In genomic region chr15:99487337-99487730, GRCh38 we compare ENCODE assay signal across 8 cellular contexts.
DNase-seq lines count a peak whose midpoint lies in the region; ATAC-seq and TF ChIP-seq lines count a peak whose summit lies in the region.
"Had no signal": no experiment of that assay in that cellular context is flagged by ENCODE, and none has a peak within 500 bp of the region (broad histone marks: within the 10 kb centered on the region; RNA-seq: fewer than 3 reads in every experiment).

No MANE protein-coding gene starts in this region.

- TF ChIP-seq CTCF in GM23338 (conservative IDR thresholded peaks at IDR 0.05; ENCODE audit: low read depth in 2 of 2) (no peak), OCI-LY1 (IDR thresholded peaks at IDR 0.05; ENCODE audit: low read length) (no peak), endodermal cell (conservative IDR thresholded peaks at IDR 0.05) (no peak)

- H3K4me2 ChIP-seq in GM23338 = peak overlapping the region; percentile 93
- H3K4me2 ChIP-seq in OCI-LY1 (ENCODE audit: low read length) = peak overlapping the region; percentile 34; the same call in 1 of the 2 replicates
- peak overlapping the region; percentile 74 for H3K4me2 ChIP-seq in skeletal muscle satellite cell (ENCODE audit: low read length)

- no peaks in the 10 kb centered on the region; the same call in 2 of the 3 replicates for H3K9me3 Mint-ChIP-seq in GM23338
- no peaks in the 10 kb centered on the region for H3K9me3 Mint-ChIP-seq in endodermal cell

- H3K27me3 ChIP-seq in GM23338 (ENCODE audit: insufficient read depth) (peaks cover 3% of the 10 kb centered on the region; the same call in 1 of the 2 replicates), OCI-LY1 (ENCODE audit: insufficient read depth, low read length) (peaks cover 9% of the 10 kb centered on the region), endodermal cell (ENCODE audit: control insufficient read depth, insufficient read depth, low read length, poor library complexity, severe bottlenecking) (no peaks in the 10 kb centered on the region), skeletal muscle satellite cell (ENCODE audit: control insufficient read depth, insufficient read depth, low read length) (no peaks in the 10 kb centered on the region)

- no peaks in the 10 kb centered on the region for H3K9me3 ChIP-seq in OCI-LY1 (ENCODE audit: low read length)
- no peaks in the 10 kb centered on the region for H3K9me3 ChIP-seq in endodermal cell (ENCODE audit: control insufficient read depth, low read length)
- H3K9me3 ChIP-seq in skeletal muscle satellite cell (replicated peaks; ENCODE audit: low read length) = no peaks in the 10 kb centered on the region

- H3K27ac ChIP-seq in GM23338 (ENCODE audit: low read depth) (no peak overlapping the region; the same call in 1 of the 2 replicates), OCI-LY1 (ENCODE audit: low read depth, low read length, poor library complexity, severe bottlenecking) (no peak overlapping the region), endodermal cell (ENCODE audit: low read depth, low read length) (no peak overlapping the region)

- H3K4me1 Mint-ChIP-seq in GM23338 (peaks cover 23% of the 10 kb centered on the region), endodermal cell (peaks cover 16% of the 10 kb centered on the region)

- H3K4me1 ChIP-seq in GM23338 (ENCODE audit: insufficient read depth) = peaks cover 15% of the 10 kb centered on the region
- peaks cover 24% of the 10 kb centered on the region for H3K4me1 ChIP-seq in OCI-LY1 (ENCODE audit: insufficient read depth, low read length, severe bottlenecking)
- peaks cover 3% of the 10 kb centered on the region for H3K4me1 ChIP-seq in endodermal cell (ENCODE audit: control insufficient read depth, insufficient read depth, low read length)
- peaks cover 19% of the 10 kb centered on the region for H3K4me1 ChIP-seq in skeletal muscle satellite cell (ENCODE audit: control insufficient read depth, insufficient read depth, low read length)

- 89 to 100% methylated on average over 2 to 4 of the region's 5 CpGs for WGBS in endodermal cell (ENCODE audit: insufficient coverage in 1 of 2, insufficient read length in 1 of 2), 2 experiments

- H2AFZ ChIP-seq in GM23338 (peak overlapping the region; percentile 98), OCI-LY1 (ENCODE audit: low read length) (no peak overlapping the region)

- no peaks in the 10 kb centered on the region for H3K36me3 Mint-ChIP-seq in GM23338 (ENCODE audit: low read depth)
- H3K36me3 Mint-ChIP-seq in endodermal cell (ENCODE audit: low read depth) = no peaks in the 10 kb centered on the region

- H3K4me3 ChIP-seq in GM23338 (peak overlapping the region; percentile 66), OCI-LY1 (ENCODE audit: low read depth, low read length, poor library complexity, severe bottlenecking) (no peak overlapping the region), endodermal cell (ENCODE audit: low read length) (no peak overlapping the region), skeletal muscle satellite cell (ENCODE audit: low read length) (peak overlapping the region; percentile 59)

- H3K9ac ChIP-seq in OCI-LY1 (ENCODE audit: low read length) (no peak overlapping the region), endodermal cell (ENCODE audit: extremely low read depth, low read length, poor library complexity, severe bottlenecking) (no peak overlapping the region), skeletal muscle satellite cell (ENCODE audit: low read depth, low read length) (no peak overlapping the region)

- no peak for DNase-seq in GM23338 (ENCODE audit: low spot score)
- no peak for DNase-seq in endodermal cell
- no peak for DNase-seq in AG08395 (ENCODE audit: low spot score)
- DNase-seq in iPS-NIHi7 (ENCODE audit: extremely low spot score) = no peak
- DNase-seq: NCI-H1417 treated with DMSO at 0.1 percent for 48 hours had no signal

- H3F3A ChIP-seq in GM23338 (replicated peaks; ENCODE audit: low read depth) (no peaks in the 10 kb centered on the region), OCI-LY1 (ENCODE audit: insufficient read depth, low read length) (no peaks in the 10 kb centered on the region)

- H3K4me3 Mint-ChIP-seq in GM23338 (peak overlapping the region; percentile 66), endodermal cell (peak overlapping the region; percentile 47)

- no peak overlapping the region for H3K27ac Mint-ChIP-seq in GM23338
- H3K27ac Mint-ChIP-seq in endodermal cell = no peak overlapping the region

- H3K27me3 Mint-ChIP-seq in GM23338 (ENCODE audit: insufficient read depth, low read depth, poor library complexity) (peaks cover 16% of the 10 kb centered on the region), endodermal cell (ENCODE audit: insufficient read depth) (peaks cover 12% of the 10 kb centered on the region)

- H4K20me1 ChIP-seq in GM23338 (replicated peaks; ENCODE audit: insufficient read depth) (no peaks in the 10 kb centered on the region), OCI-LY1 (ENCODE audit: insufficient read depth, low read length) (no peaks in the 10 kb centered on the region)

- no peaks in the 10 kb centered on the region for H3K79me2 ChIP-seq in GM23338 (replicated peaks; ENCODE audit: insufficient read depth)
- no peaks in the 10 kb centered on the region for H3K79me2 ChIP-seq in OCI-LY1 (ENCODE audit: insufficient read depth, low read length)

- H3K36me3 ChIP-seq in GM23338 (ENCODE audit: insufficient read depth) = no peaks in the 10 kb centered on the region; the same call in 1 of the 2 replicates
- H3K36me3 ChIP-seq in OCI-LY1 (ENCODE audit: insufficient read depth, low read length) = no peaks in the 10 kb centered on the region
- no peaks in the 10 kb centered on the region for H3K36me3 ChIP-seq in endodermal cell (ENCODE audit: control insufficient read depth, insufficient read depth, low read length)
- H3K36me3 ChIP-seq in skeletal muscle satellite cell (ENCODE audit: insufficient read depth, low read length) = no peaks in the 10 kb centered on the region

- no peaks in the 10 kb centered on the region; the same call in 1 of the 2 replicates for H3K9me2 ChIP-seq in GM23338 (ENCODE audit: insufficient read depth)
- H3K9me2 ChIP-seq in OCI-LY1 (ENCODE audit: low read depth, low read length) = no peaks in the 10 kb centered on the region

- ATAC-seq in GM23338 (no peak), HG02610 (IDR thresholded peaks at IDR 0.05; ENCODE audit: unreplicated experiment) (no peak)

TF ChIP-seq in GM23338, 12 proteins besides CTCF, POLR2A, EP300 and RAD21 (continues in another document):
- TF ChIP-seq EZH2 (IDR thresholded peaks at IDR 0.05; ENCODE audit: low read depth, unreplicated experiment) = no peak
- TF ChIP-seq EZH2phosphoT487 (IDR thresholded peaks at IDR 0.05; ENCODE audit: unreplicated experiment) = no peak
- no peak for TF ChIP-seq POLR2AphosphoS5 (IDR thresholded peaks at IDR 0.05; ENCODE audit: low read depth)
- no peak for TF ChIP-seq CREB1 (CRISPR knock-in tag; IDR thresholded peaks at IDR 0.05; ENCODE audit: low read depth)
- no peak for TF ChIP-seq JUNB (IDR thresholded peaks at IDR 0.05; ENCODE audit: unreplicated experiment)

Comparison
In these comparisons a context has a peak if more than half of its experiments do, and no peak if none do; other contexts are left out.
1. H3K4me2 ChIP-seq: peak in every context shown above with its lines; median percentile 93 in GM23338; 74 in skeletal muscle satellite cell; 34 in OCI-LY1.
2. H3K4me3 ChIP-seq: peak in GM23338 (single experiment) and skeletal muscle satellite cell (single experiment); none in OCI-LY1 (single experiment) and endodermal cell (single experiment).